2 cellular contexts compared by ENCODE assay signal in the genomic region with DNA sequence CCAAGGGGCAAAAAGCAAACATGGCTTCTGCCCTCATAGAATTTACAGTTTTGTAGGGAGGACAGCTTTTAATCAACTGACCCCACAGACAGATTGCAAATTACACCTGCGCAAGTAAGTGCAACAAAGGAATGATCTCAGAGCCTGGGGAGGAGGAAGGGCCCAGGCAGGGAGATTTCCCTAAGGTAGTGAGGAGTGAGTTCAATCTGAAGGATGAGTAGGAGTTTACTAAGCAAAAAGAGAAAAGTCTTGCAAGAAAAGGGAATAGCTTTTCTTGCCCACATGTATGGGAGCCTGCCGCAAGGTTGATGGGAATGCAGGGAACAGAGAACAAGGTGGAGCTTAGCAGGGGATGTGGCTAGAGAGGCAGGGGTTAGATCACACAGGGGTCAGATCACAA.
TF ChIP-seq lines count a peak whose summit lies in the region.

No MANE protein-coding gene starts in this region.

TF ChIP-seq in HCT116, 20 proteins besides CTCF, POLR2A, EP300 and RAD21:
- TF ChIP-seq CBX3 (IDR thresholded peaks at IDR 0.05; ENCODE audit: low read depth): no peak
- no peak for TF ChIP-seq ZNF274 (IDR thresholded peaks at IDR 0.05; ENCODE audit: low read depth, low read length)
- TF ChIP-seq TCF7L2 (IDR thresholded peaks at IDR 0.05; ENCODE audit: borderline replicate concordance, extremely low read depth, insufficient read depth, insufficient read length): no peak
- TF ChIP-seq, protein P1, sequence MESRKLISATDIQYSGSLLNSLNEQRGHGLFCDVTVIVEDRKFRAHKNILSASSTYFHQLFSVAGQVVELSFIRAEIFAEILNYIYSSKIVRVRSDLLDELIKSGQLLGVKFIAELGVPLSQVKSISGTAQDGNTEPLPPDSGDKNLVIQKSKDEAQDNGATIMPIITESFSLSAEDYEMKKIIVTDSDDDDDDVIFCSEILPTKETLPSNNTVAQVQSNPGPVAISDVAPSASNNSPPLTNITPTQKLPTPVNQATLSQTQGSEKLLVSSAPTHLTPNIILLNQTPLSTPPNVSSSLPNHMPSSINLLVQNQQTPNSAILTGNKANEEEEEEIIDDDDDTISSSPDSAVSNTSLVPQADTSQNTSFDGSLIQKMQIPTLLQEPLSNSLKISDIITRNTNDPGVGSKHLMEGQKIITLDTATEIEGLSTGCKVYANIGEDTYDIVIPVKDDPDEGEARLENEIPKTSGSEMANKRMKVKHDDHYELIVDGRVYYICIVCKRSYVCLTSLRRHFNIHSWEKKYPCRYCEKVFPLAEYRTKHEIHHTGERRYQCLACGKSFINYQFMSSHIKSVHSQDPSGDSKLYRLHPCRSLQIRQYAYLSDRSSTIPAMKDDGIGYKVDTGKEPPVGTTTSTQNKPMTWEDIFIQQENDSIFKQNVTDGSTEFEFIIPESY (IDR thresholded peaks at IDR 0.05; ENCODE audit: extremely low read depth, insufficient replicate concordance, low read length): no peak
- TF ChIP-seq ZFX (IDR thresholded peaks at IDR 0.05): no peak

TF ChIP-seq in K562, 482 proteins besides CTCF, POLR2A, EP300 and RAD21:
- TF ChIP-seq BCOR (IDR thresholded peaks at IDR 0.05) (no peak), CCNT2 (IDR thresholded peaks at IDR 0.05; ENCODE audit: borderline replicate concordance, extremely low read depth, insufficient read length, low read depth, low read length) (no peak), ZNF12 (CRISPR knock-in tag; IDR thresholded peaks at IDR 0.05) (no peak), IFI16 (CRISPR knock-in tag; IDR thresholded peaks at IDR 0.05) (no peak)
- TF ChIP-seq, protein P2, sequence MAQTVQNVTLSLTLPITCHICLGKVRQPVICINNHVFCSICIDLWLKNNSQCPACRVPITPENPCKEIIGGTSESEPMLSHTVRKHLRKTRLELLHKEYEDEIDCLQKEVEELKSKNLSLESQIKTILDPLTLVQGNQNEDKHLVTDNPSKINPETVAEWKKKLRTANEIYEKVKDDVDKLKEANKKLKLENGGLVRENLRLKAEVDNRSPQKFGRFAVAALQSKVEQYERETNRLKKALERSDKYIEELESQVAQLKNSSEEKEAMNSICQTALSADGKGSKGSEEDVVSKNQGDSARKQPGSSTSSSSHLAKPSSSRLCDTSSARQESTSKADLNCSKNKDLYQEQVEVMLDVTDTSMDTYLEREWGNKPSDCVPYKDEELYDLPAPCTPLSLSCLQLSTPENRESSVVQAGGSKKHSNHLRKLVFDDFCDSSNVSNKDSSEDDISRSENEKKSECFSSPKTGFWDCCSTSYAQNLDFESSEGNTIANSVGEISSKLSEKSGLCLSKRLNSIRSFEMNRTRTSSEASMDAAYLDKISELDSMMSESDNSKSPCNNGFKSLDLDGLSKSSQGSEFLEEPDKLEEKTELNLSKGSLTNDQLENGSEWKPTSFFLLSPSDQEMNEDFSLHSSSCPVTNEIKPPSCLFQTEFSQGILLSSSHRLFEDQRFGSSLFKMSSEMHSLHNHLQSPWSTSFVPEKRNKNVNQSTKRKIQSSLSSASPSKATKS (CRISPR knock-in tag; IDR thresholded peaks at IDR 0.05): no peak
- TF ChIP-seq, protein P3, sequence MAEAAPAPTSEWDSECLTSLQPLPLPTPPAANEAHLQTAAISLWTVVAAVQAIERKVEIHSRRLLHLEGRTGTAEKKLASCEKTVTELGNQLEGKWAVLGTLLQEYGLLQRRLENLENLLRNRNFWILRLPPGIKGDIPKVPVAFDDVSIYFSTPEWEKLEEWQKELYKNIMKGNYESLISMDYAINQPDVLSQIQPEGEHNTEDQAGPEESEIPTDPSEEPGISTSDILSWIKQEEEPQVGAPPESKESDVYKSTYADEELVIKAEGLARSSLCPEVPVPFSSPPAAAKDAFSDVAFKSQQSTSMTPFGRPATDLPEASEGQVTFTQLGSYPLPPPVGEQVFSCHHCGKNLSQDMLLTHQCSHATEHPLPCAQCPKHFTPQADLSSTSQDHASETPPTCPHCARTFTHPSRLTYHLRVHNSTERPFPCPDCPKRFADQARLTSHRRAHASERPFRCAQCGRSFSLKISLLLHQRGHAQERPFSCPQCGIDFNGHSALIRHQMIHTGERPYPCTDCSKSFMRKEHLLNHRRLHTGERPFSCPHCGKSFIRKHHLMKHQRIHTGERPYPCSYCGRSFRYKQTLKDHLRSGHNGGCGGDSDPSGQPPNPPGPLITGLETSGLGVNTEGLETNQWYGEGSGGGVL (CRISPR knock-in tag; IDR thresholded peaks at IDR 0.05): no peak
